26 cellular contexts compared by ENCODE assay signal in genomic region chrX:118740276-118740889, GRCh38.
"Had no signal": no experiment of that assay in that cellular context is flagged by ENCODE, and none has a peak within 500 bp of the region (broad histone marks: within the 10 kb centered on the region; RNA-seq: fewer than 3 reads in every experiment).

No MANE protein-coding gene starts in this region.

- ATAC-seq: activated CD4-positive, alpha-beta T cell treated with anti-CD3 and anti-CD28 coated beads for 36 hours; activated CD8-positive, alpha-beta T cell treated with anti-CD3 and anti-CD28 coated beads, Interleukin-2, amount 10 ng/mL, durations not matched to agents 7 days and 5 days; activated naive CD4-positive, alpha-beta T cell treated with anti-CD3 and anti-CD28 coated beads, Interleukin-2, amount 50 U/mL, for 72 hours; activated T-cell treated with anti-CD3 and anti-CD28 coated beads, Interleukin-2, amount 50 U/mL, for 72 hours; gastroesophageal sphincter; naive thymus-derived CD4-positive, alpha-beta T cell; T-helper 17 cell had no signal

- FAIRE-seq: colon had no signal

- H3K36me3 ChIP-seq: ovary, prostate gland, right atrium auricular region, tibial nerve had no signal

- H3K27ac ChIP-seq: dorsolateral prefrontal cortex, hepatocyte, ovary, prostate gland, right atrium auricular region, tibial nerve had no signal

- H3K27me3 ChIP-seq: gastroesophageal sphincter, hepatocyte, ovary, right atrium auricular region, tibial nerve had no signal

- H3K4me3 ChIP-seq: dorsolateral prefrontal cortex, gastroesophageal sphincter, hepatocyte, lung, ovary, prostate gland, right atrium auricular region, smooth muscle cell, tibial nerve had no signal

- H3K9me3 ChIP-seq: gastroesophageal sphincter, ovary, prostate gland, right atrium auricular region, SK-N-SH, tibial nerve had no signal

- H3K4me1 ChIP-seq: prostate gland, right atrium auricular region had no signal

- DNase-seq: activated CD4-positive, alpha-beta T cell treated with anti-CD3 and anti-CD28 coated beads for 36 hours; activated CD8-positive, alpha-beta T cell treated with anti-CD3 and anti-CD28 coated beads, Interleukin-2, amount 10 ng/mL, durations not matched to agents 7 days and 5 days; activated naive CD4-positive, alpha-beta T cell; activated T-cell treated with anti-CD3 and anti-CD28 coated beads for 4 hours; activated T-cell treated with anti-CD3 and anti-CD28 coated beads, Interleukin-2, amount 50 U/mL, for 72 hours; dorsolateral prefrontal cortex; effector memory CD4-positive, alpha-beta T cell; erythroblast; islet precursor cell; naive thymus-derived CD4-positive, alpha-beta T cell; ovary; SK-N-SH; stimulated activated CD4-positive, alpha-beta T cell treated with anti-CD3 and anti-CD28 coated beads, Interleukin-1b, Interleukin-23, amount 100 ng/mL, for 48 hours; stimulated activated CD4-positive, alpha-beta T cell treated with anti-CD3 and anti-CD28 coated beads, Interleukin-4, amount 100 ng/mL, for 4 hours; stimulated activated naive CD4-positive, alpha-beta T cell treated with Interleukin-2 at 50 U/mL for 16 hours; T-helper 17 cell; T1000 had no signal
